In genomic region chr4:126916626-126917140, GRCh38 we compare ENCODE assay signal across 12 cellular contexts.
A peak's percentile ranks its signal among the peaks of the same experiment; 100 is the strongest.
DNase-seq lines count a peak whose midpoint lies in the region; ATAC-seq and TF ChIP-seq lines count a peak whose summit lies in the region.
"Had no signal": no experiment of that assay in that cellular context is flagged by ENCODE, and none has a peak within 500 bp of the region (broad histone marks: within the 10 kb centered on the region; RNA-seq: fewer than 3 reads in every experiment).

No MANE protein-coding gene starts in this region.

- H3K9me3 ChIP-seq in right lobe of liver = no peaks in the 10 kb centered on the region
- H3K9me3 ChIP-seq: BLaER1 treated with 17β-estradiol and CSF1 and Interleukin-3, amounts not matched to agents 10 nM and 100 nM had no signal

- intact Hi-C loops in right lobe of liver (cut with DNase I) = no loop called here
- intact Hi-C loops in activated CD4-positive, alpha-beta T cell treated with anti-CD3 and anti-CD28 coated beads for 36 hours (cut with DNase I, micrococcal nuclease) = no loop called here

- POLR2A ChIA-PET in activated CD4-positive, alpha-beta T cell treated with anti-CD3 and anti-CD28 coated beads for 36 hours (lab: Charles Lee) = no interaction called here

- WGBS in right lobe of liver (ENCODE audit: insufficient coverage, low coverage, low lambda C conversion rate, missing lambda C conversion rate) = 44% methylated on average over 8 of the region's 10 CpGs

- H3K4me1 ChIP-seq in right lobe of liver = no peaks in the 10 kb centered on the region
- H3K4me1 ChIP-seq: BLaER1 treated with 17β-estradiol and CSF1 and Interleukin-3, amounts not matched to agents 10 nM and 100 nM had no signal

- peaks cover 4 to 38% (median 19%) of the 10 kb centered on the region in 5 experiments for H3K9me3 Mint-ChIP-seq in brain
- peaks cover 10% of the 10 kb centered on the region for H3K9me3 Mint-ChIP-seq in activated CD4-positive, alpha-beta T cell treated with anti-CD3 and anti-CD28 coated beads for 36 hours (ENCODE audit: low read depth)

- H3K36me3 Mint-ChIP-seq in brain = no peaks in the 10 kb centered on the region
- no peaks in the 10 kb centered on the region for H3K36me3 Mint-ChIP-seq in activated CD4-positive, alpha-beta T cell treated with anti-CD3 and anti-CD28 coated beads for 36 hours (ENCODE audit: low read depth)

- H3K27ac ChIP-seq in right lobe of liver = no peak overlapping the region
- H3K27ac ChIP-seq: BLaER1 treated with 17β-estradiol and CSF1 and Interleukin-3, amounts not matched to agents 10 nM and 100 nM; cardiac muscle cell had no signal

- peak overlapping the region; percentile 76 to 92 (median 89) for H3K27ac Mint-ChIP-seq in brain
- H3K27ac Mint-ChIP-seq in activated CD4-positive, alpha-beta T cell treated with anti-CD3 and anti-CD28 coated beads for 36 hours = no peak overlapping the region

- CTCF ChIA-PET in activated CD4-positive, alpha-beta T cell treated with anti-CD3 and anti-CD28 coated beads for 36 hours (lab: Charles Lee) = interaction anchor here (0.5 kb wide), 1 partner anchor 42 kb away, joined by 3 read pairs; no protein-coding TSS in a partner anchor

- peak in 3 of 4 donors; percentile 19 to 80 (median 66) for ATAC-seq in right lobe of liver
- no peak for ATAC-seq in activated CD4-positive, alpha-beta T cell treated with anti-CD3 and anti-CD28 coated beads for 36 hours
- ATAC-seq: mucosa of descending colon had no signal

- no peak overlapping the region for H3K4me3 ChIP-seq in right lobe of liver
- H3K4me3 ChIP-seq: BLaER1 treated with 17β-estradiol and CSF1 and Interleukin-3, amounts not matched to agents 10 nM and 100 nM; cardiac muscle cell; mucosa of descending colon had no signal

- H3K4me1 Mint-ChIP-seq in brain = peaks cover 18% of the 10 kb centered on the region
- H3K4me1 Mint-ChIP-seq in activated CD4-positive, alpha-beta T cell treated with anti-CD3 and anti-CD28 coated beads for 36 hours = no peaks in the 10 kb centered on the region

- no peaks in the 10 kb centered on the region for H3K36me3 ChIP-seq in right lobe of liver
- H3K36me3 ChIP-seq: BLaER1 treated with 17β-estradiol and CSF1 and Interleukin-3, amounts not matched to agents 10 nM and 100 nM; cardiac muscle cell had no signal

- H3K27me3 Mint-ChIP-seq in brain = no peaks in the 10 kb centered on the region
- H3K27me3 Mint-ChIP-seq in activated CD4-positive, alpha-beta T cell treated with anti-CD3 and anti-CD28 coated beads for 36 hours = no peaks in the 10 kb centered on the region

- no peak for TF ChIP-seq CTCF in brain (conservative IDR thresholded peaks at IDR 0.05)
- no peak for TF ChIP-seq CTCF in right lobe of liver (IDR thresholded peaks at IDR 0.05)

- DNase-seq in AG08395 (ENCODE audit: low spot score) (peak; percentile 54), M059J (ENCODE audit: low read depth) (peak; percentile 74), right lobe of liver (no peak), T1000 (lab: John Stamatoyannopoulos, UW) (no peak), NCI-H2107 (lab: John Stamatoyannopoulos, UW) (no peak), iPS-NIHi7 (ENCODE audit: extremely low spot score) (no peak)
- DNase-seq in activated CD4-positive, alpha-beta T cell treated with anti-CD3 and anti-CD28 coated beads for 36 hours = no peak
- DNase-seq: glutamatergic neuron, mucosa of descending colon had no signal

- TF ChIP-seq POLR2A in right lobe of liver (IDR thresholded peaks at IDR 0.05) = no peak

- H3K27me3 ChIP-seq in right lobe of liver = no peaks in the 10 kb centered on the region
- H3K27me3 ChIP-seq: BLaER1 treated with 17β-estradiol and CSF1 and Interleukin-3, amounts not matched to agents 10 nM and 100 nM; cardiac muscle cell had no signal

- peak overlapping the region; percentile 32 to 60 (median 40) for H3K4me3 Mint-ChIP-seq in brain
- no peak overlapping the region for H3K4me3 Mint-ChIP-seq in activated CD4-positive, alpha-beta T cell treated with anti-CD3 and anti-CD28 coated beads for 36 hours

Comparison
In these comparisons a context has a peak if more than half of its experiments do, and no peak if none do; other contexts are left out.
1. DNase-seq: peak in AG08395 (single experiment) and M059J (single experiment); none in right lobe of liver (0 of 3), activated CD4-positive, alpha-beta T cell treated with anti-CD3 and anti-CD28 coated beads for 36 hours (single experiment), T1000 (single experiment), NCI-H2107 (single experiment) and iPS-NIHi7 (single experiment).